ENCODE assay signal across 1 cellular context in the genomic region with DNA sequence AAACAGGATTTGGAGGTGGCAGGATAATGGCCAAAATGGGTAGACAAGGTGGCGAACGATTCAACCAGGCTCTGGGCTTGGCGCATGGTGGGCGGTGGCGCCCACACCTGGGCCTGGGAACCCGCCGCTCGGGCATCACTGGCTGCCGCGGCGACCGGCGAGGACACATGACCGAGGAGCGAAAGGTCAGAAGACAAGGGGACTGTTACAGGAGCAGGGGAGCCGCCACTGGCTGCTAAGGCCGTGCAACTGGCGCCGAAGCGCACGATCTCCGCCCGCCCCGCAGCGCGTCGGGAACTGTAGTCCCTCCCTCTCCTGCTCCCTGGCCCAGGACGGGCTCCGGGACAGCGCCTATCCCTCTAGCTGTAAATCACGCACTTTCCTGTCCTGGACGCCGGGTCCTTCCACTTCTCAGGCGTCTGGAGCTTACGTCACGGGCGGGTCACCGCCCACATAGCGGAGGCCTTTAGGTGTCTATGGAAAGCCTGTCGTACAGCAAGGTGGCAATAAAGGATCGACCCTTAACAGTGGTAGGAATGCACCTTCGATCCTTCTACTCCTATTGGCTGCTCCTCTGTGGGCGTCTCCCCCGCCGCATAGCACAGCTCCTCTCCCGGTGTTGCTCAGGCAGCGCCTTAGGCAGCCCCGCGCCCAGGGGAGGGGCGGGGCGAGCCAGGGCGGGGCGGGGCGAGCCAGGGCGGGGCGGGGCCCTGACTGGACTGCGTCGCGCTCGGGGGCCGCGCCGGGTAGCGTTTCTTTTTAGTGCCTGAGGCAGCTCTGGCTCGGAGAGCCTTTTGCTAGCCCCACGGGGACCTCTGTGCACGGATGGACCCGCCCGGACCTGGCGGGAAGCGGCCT.
TF ChIP-seq lines count a peak whose summit lies in the region.

A gene with protein sequence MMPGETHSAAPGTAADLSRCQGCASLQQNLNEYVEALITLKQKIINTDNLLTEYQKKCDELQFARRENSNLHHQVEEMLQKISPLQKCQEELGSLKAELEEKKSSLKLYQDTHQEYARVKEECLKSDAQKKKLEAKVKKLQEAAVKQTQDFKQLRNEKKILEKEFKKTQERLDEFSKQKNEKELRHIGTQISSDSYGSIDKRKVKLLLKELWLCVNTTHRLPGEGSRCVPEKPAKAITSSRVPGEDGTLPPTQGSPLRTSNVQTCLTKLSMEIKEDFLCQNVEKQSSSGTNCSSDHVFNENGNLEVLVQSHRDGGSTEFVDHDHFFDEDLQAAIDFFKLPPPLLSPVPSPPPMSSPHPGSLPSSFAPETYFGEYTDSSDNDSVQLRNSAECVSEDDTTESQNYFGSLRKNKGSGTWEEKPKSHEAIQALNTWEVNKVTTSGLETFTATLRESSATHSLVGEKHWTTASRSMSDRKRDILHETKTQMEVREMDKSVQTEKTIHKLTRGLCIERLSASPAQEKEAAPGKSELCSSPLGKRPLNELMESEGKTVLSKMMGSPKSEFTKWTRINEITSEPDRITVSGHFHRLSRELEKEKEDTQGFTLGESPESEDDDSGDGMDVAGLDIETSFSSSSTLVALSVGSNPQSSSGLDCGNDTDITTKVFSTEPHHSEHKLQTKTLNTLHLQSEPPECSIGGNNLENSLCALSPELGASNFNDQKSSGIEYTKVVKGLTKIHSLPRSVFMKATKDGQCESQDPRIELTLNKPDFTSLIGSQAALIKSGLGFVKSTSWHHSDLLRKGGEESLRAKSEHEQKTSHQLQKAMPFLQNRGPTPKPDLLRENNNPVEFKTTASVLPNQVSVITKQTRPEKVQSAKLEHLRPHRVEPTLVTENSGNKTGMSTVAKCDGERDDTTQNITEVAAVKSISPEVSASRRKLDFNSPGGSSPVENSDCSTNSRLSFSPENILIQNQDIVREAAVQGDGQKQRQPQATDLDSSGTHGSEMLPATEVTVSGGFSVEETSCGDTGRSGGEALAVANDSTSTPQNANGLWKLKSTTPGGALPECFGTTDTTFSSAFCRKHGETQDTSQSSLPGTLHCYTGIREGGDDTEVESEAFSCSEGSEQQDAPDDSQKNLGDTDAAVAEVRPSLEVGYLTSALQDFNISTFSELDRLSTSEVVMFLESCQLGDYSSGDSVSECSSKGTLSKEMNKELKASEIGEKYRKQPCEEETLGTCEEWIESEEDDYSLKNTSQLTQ (N-terminal part only) (plus strand): TSS at position 717 of the 858 bp plus-strand sequence. CDS start 239 bp downstream, outside the sequence.

TF ChIP-seq in K562, 482 proteins besides CTCF, POLR2A, EP300 and RAD21 (continued from another document and continues in another):
- TF ChIP-seq, protein P1, sequence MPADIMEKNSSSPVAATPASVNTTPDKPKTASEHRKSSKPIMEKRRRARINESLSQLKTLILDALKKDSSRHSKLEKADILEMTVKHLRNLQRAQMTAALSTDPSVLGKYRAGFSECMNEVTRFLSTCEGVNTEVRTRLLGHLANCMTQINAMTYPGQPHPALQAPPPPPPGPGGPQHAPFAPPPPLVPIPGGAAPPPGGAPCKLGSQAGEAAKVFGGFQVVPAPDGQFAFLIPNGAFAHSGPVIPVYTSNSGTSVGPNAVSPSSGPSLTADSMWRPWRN (IDR thresholded peaks at IDR 0.05; ENCODE audit: low read depth), result no peak
- peak; percentile 29 to 73; a peak in 3 of 4 replicates for TF ChIP-seq FOXK2 (conservative IDR thresholded peaks at IDR 0.05 in 1 of 2, IDR thresholded peaks at IDR 0.05 in 1 of 2; ENCODE audit: low read depth in 2 of 2)
- TF ChIP-seq, protein P2, sequence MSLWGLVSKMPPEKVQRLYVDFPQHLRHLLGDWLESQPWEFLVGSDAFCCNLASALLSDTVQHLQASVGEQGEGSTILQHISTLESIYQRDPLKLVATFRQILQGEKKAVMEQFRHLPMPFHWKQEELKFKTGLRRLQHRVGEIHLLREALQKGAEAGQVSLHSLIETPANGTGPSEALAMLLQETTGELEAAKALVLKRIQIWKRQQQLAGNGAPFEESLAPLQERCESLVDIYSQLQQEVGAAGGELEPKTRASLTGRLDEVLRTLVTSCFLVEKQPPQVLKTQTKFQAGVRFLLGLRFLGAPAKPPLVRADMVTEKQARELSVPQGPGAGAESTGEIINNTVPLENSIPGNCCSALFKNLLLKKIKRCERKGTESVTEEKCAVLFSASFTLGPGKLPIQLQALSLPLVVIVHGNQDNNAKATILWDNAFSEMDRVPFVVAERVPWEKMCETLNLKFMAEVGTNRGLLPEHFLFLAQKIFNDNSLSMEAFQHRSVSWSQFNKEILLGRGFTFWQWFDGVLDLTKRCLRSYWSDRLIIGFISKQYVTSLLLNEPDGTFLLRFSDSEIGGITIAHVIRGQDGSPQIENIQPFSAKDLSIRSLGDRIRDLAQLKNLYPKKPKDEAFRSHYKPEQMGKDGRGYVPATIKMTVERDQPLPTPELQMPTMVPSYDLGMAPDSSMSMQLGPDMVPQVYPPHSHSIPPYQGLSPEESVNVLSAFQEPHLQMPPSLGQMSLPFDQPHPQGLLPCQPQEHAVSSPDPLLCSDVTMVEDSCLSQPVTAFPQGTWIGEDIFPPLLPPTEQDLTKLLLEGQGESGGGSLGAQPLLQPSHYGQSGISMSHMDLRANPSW (CRISPR knock-in tag; IDR thresholded peaks at IDR 0.05), result no peak
- no peak for TF ChIP-seq ZKSCAN3 (CRISPR knock-in tag; IDR thresholded peaks at IDR 0.05)
- TF ChIP-seq BRF1 (IDR thresholded peaks at IDR 0.05; ENCODE audit: borderline replicate concordance, extremely low read depth, insufficient read length), result no peak
- no peak for TF ChIP-seq ZFP1 (CRISPR knock-in tag; IDR thresholded peaks at IDR 0.05)
- peak; percentile 53; the same call in 1 of the 2 replicates for TF ChIP-seq ERF (CRISPR knock-in tag; IDR thresholded peaks at IDR 0.05)
- no peak for TF ChIP-seq TFAM (CRISPR knock-in tag; conservative IDR thresholded peaks at IDR 0.05)
- TF ChIP-seq MTA2 (IDR thresholded peaks at IDR 0.05; ENCODE audit: low read depth), result no peak
- TF ChIP-seq PHF20 (IDR thresholded peaks at IDR 0.05; ENCODE audit: partially characterized antibody), result peak; percentile 83
- no peak for TF ChIP-seq EWSR1 (IDR thresholded peaks at IDR 0.05; ENCODE audit: borderline replicate concordance, low read depth, partially characterized antibody)
- TF ChIP-seq, protein P3, sequence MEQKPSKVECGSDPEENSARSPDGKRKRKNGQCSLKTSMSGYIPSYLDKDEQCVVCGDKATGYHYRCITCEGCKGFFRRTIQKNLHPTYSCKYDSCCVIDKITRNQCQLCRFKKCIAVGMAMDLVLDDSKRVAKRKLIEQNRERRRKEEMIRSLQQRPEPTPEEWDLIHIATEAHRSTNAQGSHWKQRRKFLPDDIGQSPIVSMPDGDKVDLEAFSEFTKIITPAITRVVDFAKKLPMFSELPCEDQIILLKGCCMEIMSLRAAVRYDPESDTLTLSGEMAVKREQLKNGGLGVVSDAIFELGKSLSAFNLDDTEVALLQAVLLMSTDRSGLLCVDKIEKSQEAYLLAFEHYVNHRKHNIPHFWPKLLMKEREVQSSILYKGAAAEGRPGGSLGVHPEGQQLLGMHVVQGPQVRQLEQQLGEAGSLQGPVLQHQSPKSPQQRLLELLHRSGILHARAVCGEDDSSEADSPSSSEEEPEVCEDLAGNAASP (IDR thresholded peaks at IDR 0.05), result no peak
- TF ChIP-seq, protein P4, sequence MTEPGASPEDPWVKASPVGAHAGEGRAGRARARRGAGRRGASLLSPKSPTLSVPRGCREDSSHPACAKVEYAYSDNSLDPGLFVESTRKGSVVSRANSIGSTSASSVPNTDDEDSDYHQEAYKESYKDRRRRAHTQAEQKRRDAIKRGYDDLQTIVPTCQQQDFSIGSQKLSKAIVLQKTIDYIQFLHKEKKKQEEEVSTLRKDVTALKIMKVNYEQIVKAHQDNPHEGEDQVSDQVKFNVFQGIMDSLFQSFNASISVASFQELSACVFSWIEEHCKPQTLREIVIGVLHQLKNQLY (CRISPR knock-in tag; conservative IDR thresholded peaks at IDR 0.05), result no peak
- TF ChIP-seq CHD4 (IDR thresholded peaks at IDR 0.05; ENCODE audit: insufficient read depth, insufficient replicate concordance, low read depth, low read length, poor library complexity, severe bottlenecking), result no peak
- no peak for TF ChIP-seq ZNF75A (CRISPR knock-in tag; IDR thresholded peaks at IDR 0.05)
- no peak for TF ChIP-seq ZNF778 (CRISPR knock-in tag; IDR thresholded peaks at IDR 0.05)
- TF ChIP-seq, protein P5, sequence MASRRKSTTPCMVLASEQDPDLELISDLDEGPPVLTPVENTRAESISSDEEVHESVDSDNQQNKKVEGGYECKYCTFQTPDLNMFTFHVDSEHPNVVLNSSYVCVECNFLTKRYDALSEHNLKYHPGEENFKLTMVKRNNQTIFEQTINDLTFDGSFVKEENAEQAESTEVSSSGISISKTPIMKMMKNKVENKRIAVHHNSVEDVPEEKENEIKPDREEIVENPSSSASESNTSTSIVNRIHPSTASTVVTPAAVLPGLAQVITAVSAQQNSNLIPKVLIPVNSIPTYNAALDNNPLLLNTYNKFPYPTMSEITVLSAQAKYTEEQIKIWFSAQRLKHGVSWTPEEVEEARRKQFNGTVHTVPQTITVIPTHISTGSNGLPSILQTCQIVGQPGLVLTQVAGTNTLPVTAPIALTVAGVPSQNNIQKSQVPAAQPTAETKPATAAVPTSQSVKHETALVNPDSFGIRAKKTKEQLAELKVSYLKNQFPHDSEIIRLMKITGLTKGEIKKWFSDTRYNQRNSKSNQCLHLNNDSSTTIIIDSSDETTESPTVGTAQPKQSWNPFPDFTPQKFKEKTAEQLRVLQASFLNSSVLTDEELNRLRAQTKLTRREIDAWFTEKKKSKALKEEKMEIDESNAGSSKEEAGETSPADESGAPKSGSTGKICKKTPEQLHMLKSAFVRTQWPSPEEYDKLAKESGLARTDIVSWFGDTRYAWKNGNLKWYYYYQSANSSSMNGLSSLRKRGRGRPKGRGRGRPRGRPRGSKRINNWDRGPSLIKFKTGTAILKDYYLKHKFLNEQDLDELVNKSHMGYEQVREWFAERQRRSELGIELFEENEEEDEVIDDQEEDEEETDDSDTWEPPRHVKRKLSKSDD (conservative IDR thresholded peaks at IDR 0.05; ENCODE audit: low read length), result 0 out of 2 replicates have a peak, but pooled peaks have one; percentile 17
- peak; percentile 89 for TF ChIP-seq HMGN3 (IDR thresholded peaks at IDR 0.05; ENCODE audit: borderline replicate concordance, extremely low read depth, insufficient read length, low read depth, low read length)
- TF ChIP-seq CEBPB (tag; IDR thresholded peaks at IDR 0.05), result no peak
- no peak for TF ChIP-seq KLF10 (CRISPR knock-in tag; IDR thresholded peaks at IDR 0.05)
- TF ChIP-seq, protein P6, sequence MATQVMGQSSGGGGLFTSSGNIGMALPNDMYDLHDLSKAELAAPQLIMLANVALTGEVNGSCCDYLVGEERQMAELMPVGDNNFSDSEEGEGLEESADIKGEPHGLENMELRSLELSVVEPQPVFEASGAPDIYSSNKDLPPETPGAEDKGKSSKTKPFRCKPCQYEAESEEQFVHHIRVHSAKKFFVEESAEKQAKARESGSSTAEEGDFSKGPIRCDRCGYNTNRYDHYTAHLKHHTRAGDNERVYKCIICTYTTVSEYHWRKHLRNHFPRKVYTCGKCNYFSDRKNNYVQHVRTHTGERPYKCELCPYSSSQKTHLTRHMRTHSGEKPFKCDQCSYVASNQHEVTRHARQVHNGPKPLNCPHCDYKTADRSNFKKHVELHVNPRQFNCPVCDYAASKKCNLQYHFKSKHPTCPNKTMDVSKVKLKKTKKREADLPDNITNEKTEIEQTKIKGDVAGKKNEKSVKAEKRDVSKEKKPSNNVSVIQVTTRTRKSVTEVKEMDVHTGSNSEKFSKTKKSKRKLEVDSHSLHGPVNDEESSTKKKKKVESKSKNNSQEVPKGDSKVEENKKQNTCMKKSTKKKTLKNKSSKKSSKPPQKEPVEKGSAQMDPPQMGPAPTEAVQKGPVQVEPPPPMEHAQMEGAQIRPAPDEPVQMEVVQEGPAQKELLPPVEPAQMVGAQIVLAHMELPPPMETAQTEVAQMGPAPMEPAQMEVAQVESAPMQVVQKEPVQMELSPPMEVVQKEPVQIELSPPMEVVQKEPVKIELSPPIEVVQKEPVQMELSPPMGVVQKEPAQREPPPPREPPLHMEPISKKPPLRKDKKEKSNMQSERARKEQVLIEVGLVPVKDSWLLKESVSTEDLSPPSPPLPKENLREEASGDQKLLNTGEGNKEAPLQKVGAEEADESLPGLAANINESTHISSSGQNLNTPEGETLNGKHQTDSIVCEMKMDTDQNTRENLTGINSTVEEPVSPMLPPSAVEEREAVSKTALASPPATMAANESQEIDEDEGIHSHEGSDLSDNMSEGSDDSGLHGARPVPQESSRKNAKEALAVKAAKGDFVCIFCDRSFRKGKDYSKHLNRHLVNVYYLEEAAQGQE (CRISPR knock-in tag; IDR thresholded peaks at IDR 0.05; ENCODE audit: low read depth), result peak; percentile 73; the same call in 1 of the 2 replicates
- TF ChIP-seq FOXJ3 (CRISPR knock-in tag; IDR thresholded peaks at IDR 0.05), result no peak
- no peak; the same call in 1 of the 2 replicates for TF ChIP-seq NCOR1 (IDR thresholded peaks at IDR 0.05)
- no peak for TF ChIP-seq HSF4 (CRISPR knock-in tag; IDR thresholded peaks at IDR 0.05; ENCODE audit: borderline replicate concordance)
- no peak for TF ChIP-seq NFXL1 (CRISPR knock-in tag; IDR thresholded peaks at IDR 0.05)
- TF ChIP-seq SRSF3 (IDR thresholded peaks at IDR 0.05; ENCODE audit: insufficient read depth, low read length), result no peak
- TF ChIP-seq CBX1 (IDR thresholded peaks at IDR 0.05; ENCODE audit: low read depth), result no peak; the same call in 1 of the 2 replicates
- no peak for TF ChIP-seq ZNF197 (CRISPR knock-in tag; IDR thresholded peaks at IDR 0.05; ENCODE audit: low read depth)
- TF ChIP-seq MCM2 (IDR thresholded peaks at IDR 0.05; ENCODE audit: low read depth), result no peak
